In genomic region chr3:153275514-153275913, GRCh38 we compare ENCODE assay signal across 1 cellular context.
A peak's percentile ranks its signal among the peaks of the same experiment; 100 is the strongest.
TF ChIP-seq lines count a peak whose summit lies in the region.

No MANE protein-coding gene starts in this region.

TF ChIP-seq in K562, 482 proteins besides CTCF, POLR2A, EP300 and RAD21:
- TF ChIP-seq ZNF583 (CRISPR knock-in tag; IDR thresholded peaks at IDR 0.05) = no peak
- TF ChIP-seq ATF3 (IDR thresholded peaks at IDR 0.05) = peak; percentile 72
- no peak for TF ChIP-seq ATF3 (CRISPR knock-in tag; conservative IDR thresholded peaks at IDR 0.05)
- TF ChIP-seq ZNF76 (CRISPR knock-in tag; IDR thresholded peaks at IDR 0.05; ENCODE audit: borderline replicate concordance) = no peak
- no peak for TF ChIP-seq NKRF (IDR thresholded peaks at IDR 0.05; ENCODE audit: borderline replicate concordance)
- TF ChIP-seq CEBPG (CRISPR knock-in tag; IDR thresholded peaks at IDR 0.05) = no peak
- peak; percentile 42 to 56; a peak in 3 of 4 replicates for TF ChIP-seq CEBPG (tag; conservative IDR thresholded peaks at IDR 0.05 in 1 of 2, IDR thresholded peaks at IDR 0.05 in 1 of 2)
- TF ChIP-seq HNRNPUL1 (IDR thresholded peaks at IDR 0.05; ENCODE audit: low read length) = no peak
- TF ChIP-seq CREB1 (IDR thresholded peaks at IDR 0.05) = no peak
- no peak for TF ChIP-seq CREB1 (CRISPR knock-in tag; IDR thresholded peaks at IDR 0.05)
- no peak for TF ChIP-seq YBX1 (IDR thresholded peaks at IDR 0.05)
